13 cellular contexts compared by ENCODE assay signal in genomic region chr19:54373781-54374266, GRCh38. TPM values are rescaled to one million over a fixed set of nuclear protein-coding genes. Genes with fewer than 3 reads are reported as not detected.
DNase-seq lines count a peak whose midpoint lies in the region; ATAC-seq and TF ChIP-seq lines count a peak whose summit lies in the region.
"Had no signal": no experiment of that assay in that cellular context is flagged by ENCODE, and none has a peak within 500 bp of the region (broad histone marks: within the 10 kb centered on the region; RNA-seq: fewer than 3 reads in every experiment).

No MANE protein-coding gene starts in this region.

- H3K4me3 ChIP-seq in BLaER1 treated with 17β-estradiol and CSF1 and Interleukin-3, amounts not matched to agents 10 nM and 100 nM = peak overlapping the region in 8 of 10 experiments; percentile 21 to 74 (median 53); a peak in 15 of 20 replicates
- H3K4me3 ChIP-seq in mucosa of descending colon = no peak overlapping the region

- peak overlapping the region; percentile 82 to 100 (median 97) for H3K27ac ChIP-seq in BLaER1 treated with 17β-estradiol and CSF1 and Interleukin-3, amounts not matched to agents 10 nM and 100 nM
- H3K27ac ChIP-seq: C4-2B had no signal

- intact Hi-C loops in activated T-helper 2 cell treated with anti-CD3 and anti-CD28 coated beads, Interferon-gamma antibody, Interleukin-2, Interleukin-4, amounts not matched to agents 10 μg/mL and 5 μg/mL and 100 μg/mL, durations not matched to agents 14 hours and 24 hours and 36 hours (cut with micrococcal nuclease) = loop anchor here (2.0 kb wide), 1 partner anchor 15 kb away; no protein-coding TSS in a partner anchor
- intact Hi-C loops in mucosa of descending colon (cut with DNase I, micrococcal nuclease) = no loop called here

- H3K4me1 Mint-ChIP-seq in activated T-helper 2 cell treated with anti-CD3 and anti-CD28 coated beads, Interferon-gamma antibody, Interleukin-2, Interleukin-4, amounts not matched to agents 10 μg/mL and 5 μg/mL and 100 μg/mL, durations not matched to agents 14 hours and 24 hours and 36 hours (ENCODE audit: low read depth) = peaks cover 73% of the 10 kb centered on the region

- no peaks in the 10 kb centered on the region for H3K9me3 ChIP-seq in BLaER1 treated with 17β-estradiol and CSF1 and Interleukin-3, amounts not matched to agents 10 nM and 100 nM (replicated peaks in 1 of 11)
- H3K9me3 ChIP-seq in mucosa of descending colon = no peaks in the 10 kb centered on the region

- no peaks in the 10 kb centered on the region for H3K27me3 ChIP-seq in BLaER1 treated with 17β-estradiol and CSF1 and Interleukin-3, amounts not matched to agents 10 nM and 100 nM

- DNase-seq in Kasumi-1 (lab: John Stamatoyannopoulos, UW) = peak; percentile 43 to 61
- no peak for DNase-seq in activated T-helper 2 cell treated with anti-CD3 and anti-CD28 coated beads, Interferon-gamma antibody, Interleukin-2, Interleukin-4, amounts not matched to agents 10 μg/mL and 5 μg/mL and 100 μg/mL, durations not matched to agents 14 hours and 24 hours and 36 hours (ENCODE audit: low spot score)
- DNase-seq in mucosa of descending colon = no peak
- DNase-seq in NCI-H526 treated with DMSO at 0.1 percent for 48 hours (lab: John Stamatoyannopoulos, UW) = no peak
- DNase-seq in COLO668 (lab: John Stamatoyannopoulos, UW; ENCODE audit: unreplicated experiment) = no peak
- no peak for DNase-seq in T-helper 9 cell
- DNase-seq: central memory CD4-positive, alpha-beta T cell; erythroblast; NCI-H1417 treated with DMSO at 0.1 percent for 48 hours had no signal

- peak overlapping the region; percentile 79 for H3K4me3 Mint-ChIP-seq in activated T-helper 2 cell treated with anti-CD3 and anti-CD28 coated beads, Interferon-gamma antibody, Interleukin-2, Interleukin-4, amounts not matched to agents 10 μg/mL and 5 μg/mL and 100 μg/mL, durations not matched to agents 14 hours and 24 hours and 36 hours (ENCODE audit: low read depth)
- H3K4me3 Mint-ChIP-seq: stimulated activated naive CD8-positive, alpha-beta T cell treated with anti-CD3 and anti-CD28 coated beads, Interleukin-15, Interleukin-2, amounts not matched to agents 100 ng/mL and 50 ng/mL, for 24 hours had no signal

- no peaks in the 10 kb centered on the region for H3K9me3 Mint-ChIP-seq in activated T-helper 2 cell treated with anti-CD3 and anti-CD28 coated beads, Interferon-gamma antibody, Interleukin-2, Interleukin-4, amounts not matched to agents 10 μg/mL and 5 μg/mL and 100 μg/mL, durations not matched to agents 14 hours and 24 hours and 36 hours
- H3K9me3 Mint-ChIP-seq: stimulated activated naive CD8-positive, alpha-beta T cell treated with anti-CD3 and anti-CD28 coated beads, Interleukin-15, Interleukin-2, amounts not matched to agents 100 ng/mL and 50 ng/mL, for 24 hours had no signal

- ATAC-seq in mucosa of descending colon (peak; percentile 22), GM18870 (IDR thresholded peaks at IDR 0.05; ENCODE audit: unreplicated experiment) (no peak)

- no peak for TF ChIP-seq CTCF in mucosa of descending colon (IDR thresholded peaks at IDR 0.05)

- peak overlapping the region; percentile 69 to 100 (median 86); a peak in 20 of 22 replicates for H3K9ac ChIP-seq in BLaER1 treated with 17β-estradiol and CSF1 and Interleukin-3, amounts not matched to agents 10 nM and 100 nM

- peaks cover 26% of the 10 kb centered on the region for H3K27me3 Mint-ChIP-seq in activated T-helper 2 cell treated with anti-CD3 and anti-CD28 coated beads, Interferon-gamma antibody, Interleukin-2, Interleukin-4, amounts not matched to agents 10 μg/mL and 5 μg/mL and 100 μg/mL, durations not matched to agents 14 hours and 24 hours and 36 hours (ENCODE audit: low read depth)

- H4K20me1 ChIP-seq in BLaER1 treated with 17β-estradiol and CSF1 and Interleukin-3, amounts not matched to agents 10 nM and 100 nM = no peaks in the 10 kb centered on the region

- H3K27ac Mint-ChIP-seq in activated T-helper 2 cell treated with anti-CD3 and anti-CD28 coated beads, Interferon-gamma antibody, Interleukin-2, Interleukin-4, amounts not matched to agents 10 μg/mL and 5 μg/mL and 100 μg/mL, durations not matched to agents 14 hours and 24 hours and 36 hours = no peak overlapping the region
- H3K27ac Mint-ChIP-seq: stimulated activated naive CD8-positive, alpha-beta T cell treated with anti-CD3 and anti-CD28 coated beads, Interleukin-15, Interleukin-2, amounts not matched to agents 100 ng/mL and 50 ng/mL, for 24 hours had no signal

- H3K36me3 Mint-ChIP-seq in activated T-helper 2 cell treated with anti-CD3 and anti-CD28 coated beads, Interferon-gamma antibody, Interleukin-2, Interleukin-4, amounts not matched to agents 10 μg/mL and 5 μg/mL and 100 μg/mL, durations not matched to agents 14 hours and 24 hours and 36 hours (ENCODE audit: low read depth) = peaks cover 7% of the 10 kb centered on the region

- H3K36me3 ChIP-seq in BLaER1 treated with 17β-estradiol and CSF1 and Interleukin-3, amounts not matched to agents 10 nM and 100 nM = peaks cover 0 to 1% (median 0%) of the 10 kb centered on the region in 11 experiments; a peak in 1 of 22 replicates
- H3K36me3 ChIP-seq in mucosa of descending colon (ENCODE audit: low read depth) = no peaks in the 10 kb centered on the region

- peak overlapping the region; percentile 85 to 97 (median 92) for H3K4me2 ChIP-seq in BLaER1 treated with 17β-estradiol and CSF1 and Interleukin-3, amounts not matched to agents 10 nM and 100 nM

- peaks cover 73 to 90% (median 81%) of the 10 kb centered on the region in 10 experiments for H3K4me1 ChIP-seq in BLaER1 treated with 17β-estradiol and CSF1 and Interleukin-3, amounts not matched to agents 10 nM and 100 nM
- H3K4me1 ChIP-seq in mucosa of descending colon (ENCODE audit: low read depth) = no peaks in the 10 kb centered on the region

RNA-seq across cellular contexts. Expression of gene LAIR1, which starts 9.1 kb away (rescaled TPM):
- total RNA-seq in activated T-helper 2 cell treated with anti-CD3 and anti-CD28 coated beads, Interferon-gamma antibody, Interleukin-2, Interleukin-4, amounts not matched to agents 10 μg/mL and 5 μg/mL and 100 μg/mL, durations not matched to agents 14 hours and 24 hours and 36 hours = 8.8 and 10.8 TPM in 2 replicates
- total RNA-seq in mucosa of descending colon = 10 to 100 TPM in 2 of 3 donors, 1 to 10 TPM in 1; 5.4 to 26.7 (median 17.1) TPM

RNA-seq across cellular contexts. Expression of gene LILRA4, which starts 34.9 kb away (rescaled TPM):
- total RNA-seq in activated T-helper 2 cell treated with anti-CD3 and anti-CD28 coated beads, Interferon-gamma antibody, Interleukin-2, Interleukin-4, amounts not matched to agents 10 μg/mL and 5 μg/mL and 100 μg/mL, durations not matched to agents 14 hours and 24 hours and 36 hours = not detected in 2 replicates
- total RNA-seq in mucosa of descending colon = not detected

RNA-seq across cellular contexts. Expression of gene TTYH1, which starts 41.4 kb away (rescaled TPM):
- 0.50 TPM in 1 of 2 replicates, not detected in the other for total RNA-seq in activated T-helper 2 cell treated with anti-CD3 and anti-CD28 coated beads, Interferon-gamma antibody, Interleukin-2, Interleukin-4, amounts not matched to agents 10 μg/mL and 5 μg/mL and 100 μg/mL, durations not matched to agents 14 hours and 24 hours and 36 hours
- 1 to 10 TPM in 2 of 3 donors, under 1 TPM in 1; 0.55 to 8.7 (median 1.3) TPM for total RNA-seq in mucosa of descending colon

Comparison
In these comparisons a context has a peak if more than half of its experiments do, and no peak if none do; other contexts are left out.
1. DNase-seq: peak in Kasumi-1 (2 of 2); none in activated T-helper 2 cell treated with anti-CD3 and anti-CD28 coated beads, Interferon-gamma antibody, Interleukin-2, Interleukin-4, amounts not matched to agents 10 μg/mL and 5 μg/mL and 100 μg/mL, durations not matched to agents 14 hours and 24 hours and 36 hours (single experiment), mucosa of descending colon (0 of 3), NCI-H526 treated with DMSO at 0.1 percent for 48 hours (single experiment), COLO668 (single experiment) and T-helper 9 cell (single experiment).